In the genomic region with DNA sequence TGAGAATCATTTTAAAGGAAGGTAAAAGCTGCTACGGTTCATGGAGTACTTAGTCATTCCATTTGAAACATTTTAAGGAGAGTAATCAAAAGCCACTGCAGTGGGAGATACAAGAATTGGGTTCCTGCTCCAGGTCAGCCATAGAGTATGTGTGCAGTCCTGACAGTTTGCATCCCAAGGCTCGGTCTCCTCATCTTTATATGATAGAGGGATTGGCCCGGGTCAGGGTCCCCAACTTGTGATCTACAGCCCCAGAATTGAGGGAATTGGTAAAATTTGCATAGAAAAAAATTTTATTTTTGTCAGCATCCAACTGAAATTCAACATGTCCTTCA, we compare ENCODE assay signal across 34 cellular contexts.
DNase-seq lines count a peak whose midpoint lies in the region; ATAC-seq, FAIRE-seq and TF ChIP-seq lines count a peak whose summit lies in the region.
"Had no signal": no experiment of that assay in that cellular context is flagged by ENCODE, and none has a peak within 500 bp of the region (broad histone marks: within the 10 kb centered on the region; RNA-seq: fewer than 3 reads in every experiment).

No MANE protein-coding gene starts in this region.

- H3K36me3 ChIP-seq in GM23338 (ENCODE audit: insufficient read depth) (no peaks in the 10 kb centered on the region), rectal smooth muscle tissue (ENCODE audit: control insufficient read depth, insufficient read depth, low read length) (no peaks in the 10 kb centered on the region)
- H3K36me3 ChIP-seq: heart right ventricle, lower lobe of right lung, suprapubic skin, upper lobe of left lung had no signal

- no peak overlapping the region for H3K9ac ChIP-seq in rectal smooth muscle tissue (ENCODE audit: low read length)

- H3K27me3 Mint-ChIP-seq in GM23338 (ENCODE audit: insufficient read depth, low read depth, poor library complexity), result peaks cover 5% of the 10 kb centered on the region

- peaks cover 16% of the 10 kb centered on the region for H3K4me1 Mint-ChIP-seq in GM23338
- H3K4me1 Mint-ChIP-seq: central memory CD8-positive, alpha-beta T cell had no signal

- H3K27ac Mint-ChIP-seq in GM23338, result no peak overlapping the region
- H3K27ac Mint-ChIP-seq: activated naive CD8-positive, alpha-beta T cell treated with anti-CD3 and anti-CD28 coated beads, Interleukin-2, amount 10 ng/mL, durations not matched to agents 7 days and 5 days; activated T-cell treated with anti-CD3 and anti-CD28 coated beads, Interleukin-2, amount 50 U/mL, for 24 hours; dendritic cell treated with granulocyte-macrophage colony-stimulating factor and Interleukin-4, amounts not matched to agents 40 ng/mL and 50 ng/mL, for 4 days; stimulated activated memory B cell treated with anti-CD40 and anti-IgM and Interleukin-4, amounts not matched to agents 10 μg/mL and 1 μg/mL and 100 μg/mL, for 72 hours had no signal

- H3K4me1 ChIP-seq in GM23338 (ENCODE audit: insufficient read depth) (no peaks in the 10 kb centered on the region), rectal smooth muscle tissue (ENCODE audit: control insufficient read depth, insufficient read depth, low read length) (no peaks in the 10 kb centered on the region)
- H3K4me1 ChIP-seq: lower lobe of right lung, suprapubic skin, upper lobe of left lung had no signal

- in situ Hi-C loops in astrocyte of the cerebellum (cut with HindIII; ENCODE audit: low sequenced_read_pairs), result no loop called here

- peaks cover 6% of the 10 kb centered on the region; the same call in 1 of the 2 replicates for H3K9me2 ChIP-seq in GM23338 (ENCODE audit: insufficient read depth)

- H3F3A ChIP-seq in GM23338 (replicated peaks; ENCODE audit: low read depth), result no peaks in the 10 kb centered on the region

- no peaks in the 10 kb centered on the region for H3K36me3 Mint-ChIP-seq in GM23338 (ENCODE audit: low read depth)
- H3K36me3 Mint-ChIP-seq: activated naive CD8-positive, alpha-beta T cell treated with anti-CD3 and anti-CD28 coated beads, Interleukin-2, amount 10 ng/mL, durations not matched to agents 7 days and 5 days; natural killer cell treated with Interleukin-12 subunit alpha and Interleukin-12 subunit beta and Interleukin-15 and Interleukin-18, amount 100 ng/mL, for 72 hours; stimulated activated memory B cell treated with anti-CD40 and anti-IgM and Interleukin-4, amounts not matched to agents 10 μg/mL and 1 μg/mL and 100 μg/mL, for 72 hours had no signal

- H2AFZ ChIP-seq in GM23338, result peak overlapping the region; percentile 90

- peak; percentile 88 for FAIRE-seq in RCC 7860 (lab: Jason Lieb, UNC)
- FAIRE-seq: GM12878, K562 had no signal

- no peak overlapping the region for H3K4me3 Mint-ChIP-seq in GM23338
- H3K4me3 Mint-ChIP-seq: activated naive CD8-positive, alpha-beta T cell treated with anti-CD3 and anti-CD28 coated beads, Interleukin-2, amount 10 ng/mL, durations not matched to agents 7 days and 5 days; activated T-cell treated with anti-CD3 and anti-CD28 coated beads, Interleukin-2, amount 50 U/mL, for 24 hours; central memory CD8-positive, alpha-beta T cell; dendritic cell treated with granulocyte-macrophage colony-stimulating factor and Interleukin-4, amounts not matched to agents 40 ng/mL and 50 ng/mL, for 4 days; stimulated activated memory B cell treated with anti-CD40 and anti-IgM and Interleukin-4, amounts not matched to agents 10 μg/mL and 1 μg/mL and 100 μg/mL, for 72 hours had no signal

- H3K9me3 Mint-ChIP-seq in GM23338, result no peaks in the 10 kb centered on the region
- H3K9me3 Mint-ChIP-seq: activated naive CD8-positive, alpha-beta T cell treated with anti-CD3 and anti-CD28 coated beads, Interleukin-2, amount 10 ng/mL, durations not matched to agents 7 days and 5 days; activated T-cell treated with anti-CD3 and anti-CD28 coated beads, Interleukin-2, amount 50 U/mL, for 24 hours; central memory CD8-positive, alpha-beta T cell; dendritic cell treated with granulocyte-macrophage colony-stimulating factor and Interleukin-4, amounts not matched to agents 40 ng/mL and 50 ng/mL, for 4 days; natural killer cell treated with Interleukin-12 subunit alpha and Interleukin-12 subunit beta and Interleukin-15 and Interleukin-18, amount 100 ng/mL, for 72 hours; stimulated activated memory B cell treated with anti-CD40 and anti-IgM and Interleukin-4, amounts not matched to agents 10 μg/mL and 1 μg/mL and 100 μg/mL, for 72 hours had no signal

- no peaks in the 10 kb centered on the region for H3K79me2 ChIP-seq in GM23338 (replicated peaks; ENCODE audit: insufficient read depth)

- H3K27me3 ChIP-seq in GM23338 (ENCODE audit: insufficient read depth) (no peaks in the 10 kb centered on the region), rectal smooth muscle tissue (ENCODE audit: control insufficient read depth, insufficient read depth, low read length) (no peaks in the 10 kb centered on the region)
- H3K27me3 ChIP-seq: upper lobe of left lung had no signal

- H4K20me1 ChIP-seq in GM23338 (replicated peaks; ENCODE audit: insufficient read depth), result no peaks in the 10 kb centered on the region

- no peak for ATAC-seq in GM23338
- ATAC-seq in HG03565 (IDR thresholded peaks at IDR 0.05; ENCODE audit: unreplicated experiment), result no peak
- no peak for ATAC-seq in GM19023 (IDR thresholded peaks at IDR 0.05; ENCODE audit: unreplicated experiment)
- no peak for ATAC-seq in HG03139 (IDR thresholded peaks at IDR 0.05; ENCODE audit: unreplicated experiment)
- ATAC-seq: esophagus mucosa; GM12878; heart right ventricle; K562; lower lobe of right lung; mucosa of descending colon; stimulated activated memory B cell treated with anti-CD40 and anti-IgM and Interleukin-4, amounts not matched to agents 10 μg/mL and 1 μg/mL and 100 μg/mL, for 72 hours had no signal

- no peak for TF ChIP-seq CTCF in GM23338 (conservative IDR thresholded peaks at IDR 0.05; ENCODE audit: low read depth in 2 of 2)
- no peak for TF ChIP-seq CTCF in astrocyte of the cerebellum (IDR thresholded peaks at IDR 0.05; ENCODE audit: low read depth, low read length, missing control alignments)

- H3K4me2 ChIP-seq in GM23338, result no peak overlapping the region

- no peak for DNase-seq in GM23338 (ENCODE audit: low spot score)
- DNase-seq in RCC 7860 (ENCODE audit: low spot score), result peak; percentile 83
- no peak for DNase-seq in astrocyte of the cerebellum (ENCODE audit: low read depth)
- DNase-seq in NCI-H2196 treated with DMSO at 0.1 percent for 48 hours (lab: John Stamatoyannopoulos, UW; ENCODE audit: unreplicated experiment), result no peak
- DNase-seq: activated CD4-positive, alpha-beta T cell treated with anti-CD3 and anti-CD28 coated beads for 48 hours; activated gamma-delta T cell; activated naive CD8-positive, alpha-beta T cell treated with anti-CD3 and anti-CD28 coated beads, Interleukin-2, amount 10 ng/mL, durations not matched to agents 7 days and 5 days; activated T-cell treated with anti-CD3 and anti-CD28 coated beads, Interleukin-2, amount 50 U/mL, for 24 hours; C1 segment of cervical spinal cord; DMS153; foreskin melanocyte; heart right ventricle; lower lobe of right lung; mucosa of descending colon; NCI-H1092 treated with DMSO at 0.1 percent for 48 hours; NCI-H187; NCI-H2171; NCI-H510A treated with DMSO at 0.1 percent for 48 hours; OCI-M1; Right ventricle myocardium superior; T-helper 9 cell; upper lobe of left lung had no signal

- H3K4me3 ChIP-seq in GM23338 (no peak overlapping the region), astrocyte of the cerebellum (ENCODE audit: low read depth, low read length) (peak overlapping the region; percentile 9), rectal smooth muscle tissue (ENCODE audit: low read length) (no peak overlapping the region)
- H3K4me3 ChIP-seq: GM12878, heart right ventricle, K562, lower lobe of right lung, mucosa of descending colon, suprapubic skin, upper lobe of left lung had no signal

- H3K27ac ChIP-seq in GM23338 (ENCODE audit: low read depth) (no peak overlapping the region), rectal smooth muscle tissue (ENCODE audit: low read depth, low read length) (peak overlapping the region; percentile 18)
- H3K27ac ChIP-seq: heart right ventricle, lower lobe of right lung, suprapubic skin, upper lobe of left lung had no signal

TF ChIP-seq in GM23338, 12 proteins besides CTCF, POLR2A, EP300 and RAD21:
- TF ChIP-seq ZNF331 (CRISPR knock-in tag; IDR thresholded peaks at IDR 0.05; ENCODE audit: low read depth), result no peak
- no peak for TF ChIP-seq ZNF114 (CRISPR knock-in tag; IDR thresholded peaks at IDR 0.05)
- TF ChIP-seq, protein P1, sequence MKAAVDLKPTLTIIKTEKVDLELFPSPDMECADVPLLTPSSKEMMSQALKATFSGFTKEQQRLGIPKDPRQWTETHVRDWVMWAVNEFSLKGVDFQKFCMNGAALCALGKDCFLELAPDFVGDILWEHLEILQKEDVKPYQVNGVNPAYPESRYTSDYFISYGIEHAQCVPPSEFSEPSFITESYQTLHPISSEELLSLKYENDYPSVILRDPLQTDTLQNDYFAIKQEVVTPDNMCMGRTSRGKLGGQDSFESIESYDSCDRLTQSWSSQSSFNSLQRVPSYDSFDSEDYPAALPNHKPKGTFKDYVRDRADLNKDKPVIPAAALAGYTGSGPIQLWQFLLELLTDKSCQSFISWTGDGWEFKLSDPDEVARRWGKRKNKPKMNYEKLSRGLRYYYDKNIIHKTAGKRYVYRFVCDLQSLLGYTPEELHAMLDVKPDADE (IDR thresholded peaks at IDR 0.05), result no peak
